ENCODE assay signal across 9 cellular contexts in the genomic region with DNA sequence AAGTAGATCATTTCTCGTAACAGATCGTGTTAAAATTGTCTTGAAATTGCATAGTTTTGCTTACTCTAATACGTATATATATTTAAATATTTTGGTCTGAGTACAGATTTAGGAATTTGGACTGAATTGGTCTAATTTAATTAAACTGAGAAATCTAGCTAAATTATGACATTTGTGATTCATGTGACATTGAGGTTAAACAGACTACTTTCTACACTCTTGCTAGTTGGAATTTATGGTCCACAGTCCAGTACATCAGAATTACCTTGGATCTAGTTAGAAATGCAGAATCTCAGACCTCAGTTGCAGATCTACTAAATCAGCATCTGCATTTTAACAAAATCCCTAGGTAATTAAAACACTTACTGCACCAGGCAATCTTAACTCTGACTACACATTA.
"Had no signal": no experiment of that assay in that cellular context is flagged by ENCODE, and none has a peak within 500 bp of the region (broad histone marks: within the 10 kb centered on the region; RNA-seq: fewer than 3 reads in every experiment).

No MANE protein-coding gene starts in this region.

- ATAC-seq: GM23338, HCT116 had no signal

- H3K4me3 ChIP-seq: GM23248, GM23338, HAP-1 had no signal

- H3K9me3 ChIP-seq: HAP-1 had no signal

- H2AFZ ChIP-seq: GM23248, GM23338 had no signal

- H3K9ac ChIP-seq: GM23248 had no signal

- DNase-seq: GM23248, GOT3, H7, H9, HCEC 1CT, HFFc6 had no signal

- H3K4me1 ChIP-seq: HAP-1 had no signal

- H3K4me2 ChIP-seq: GM23338 had no signal

- H3K36me3 ChIP-seq: HAP-1 had no signal

- H3K27ac ChIP-seq: GM23248 had no signal
